ENCODE assay signal across 13 cellular contexts in the genomic region with DNA sequence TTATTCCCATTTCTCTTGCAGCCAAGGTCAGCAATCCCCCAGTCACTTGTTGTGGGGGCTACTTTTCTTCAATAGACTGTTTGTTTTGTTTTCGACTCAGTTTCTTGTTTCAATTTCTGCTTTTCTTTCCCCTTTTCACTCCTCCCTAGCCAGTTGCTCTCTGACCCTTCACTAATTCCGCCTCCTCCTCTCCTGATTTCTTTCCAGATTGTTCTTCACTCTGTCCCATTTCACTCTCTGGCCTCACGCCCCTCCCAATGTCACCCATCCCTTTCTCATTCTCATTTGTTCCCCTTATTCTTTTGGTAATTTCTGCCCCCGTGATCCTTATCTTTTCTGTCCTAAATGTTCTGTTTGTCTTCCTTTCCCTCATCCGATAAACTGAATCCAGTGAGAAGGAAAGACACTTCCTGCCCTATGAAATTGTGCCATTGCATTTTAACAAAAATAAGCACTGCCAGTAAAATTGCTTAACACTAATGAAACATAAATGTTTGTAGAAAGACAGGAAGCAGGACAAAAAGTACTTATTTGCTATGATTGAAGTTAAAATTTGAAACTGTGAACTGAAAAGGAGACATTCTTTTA.
DNase-seq lines count a peak whose midpoint lies in the region; ATAC-seq and TF ChIP-seq lines count a peak whose summit lies in the region.
"Had no signal": no experiment of that assay in that cellular context is flagged by ENCODE, and none has a peak within 500 bp of the region (broad histone marks: within the 10 kb centered on the region; RNA-seq: fewer than 3 reads in every experiment).

No MANE protein-coding gene starts in this region.

- no peaks in the 10 kb centered on the region for H3K27me3 ChIP-seq in breast epithelium
- H3K27me3 ChIP-seq in heart right ventricle: no peaks in the 10 kb centered on the region
- no peaks in the 10 kb centered on the region for H3K27me3 ChIP-seq in osteoblast (ENCODE audit: insufficient read depth, low read length)
- H3K27me3 ChIP-seq: brain microvascular endothelial cell had no signal

- H4K20me1 ChIP-seq in osteoblast (ENCODE audit: insufficient read depth, low read length): no peaks in the 10 kb centered on the region

- peak overlapping the region; percentile 52 to 82 for H3K27ac ChIP-seq in breast epithelium
- peak overlapping the region; percentile 58 to 87 (median 74) for H3K27ac ChIP-seq in heart right ventricle
- no peak overlapping the region for H3K27ac ChIP-seq in osteoblast (ENCODE audit: low read depth, low read length)
- H3K27ac ChIP-seq: brain microvascular endothelial cell had no signal

- no peaks in the 10 kb centered on the region for H3K9me3 Mint-ChIP-seq in MCF 10A (ENCODE audit: unreplicated experiment)
- no peaks in the 10 kb centered on the region for H3K9me3 Mint-ChIP-seq in activated CD8-positive, alpha-beta T cell treated with anti-CD3 and anti-CD28 coated beads, Interleukin-2, amount 10 ng/mL, durations not matched to agents 7 days and 5 days (ENCODE audit: insufficient read depth)
- H3K9me3 Mint-ChIP-seq in activated naive CD8-positive, alpha-beta T cell treated with anti-CD3 and anti-CD28 coated beads for 36 hours: no peaks in the 10 kb centered on the region
- H3K9me3 Mint-ChIP-seq: naive thymus-derived CD4-positive, alpha-beta T cell had no signal

- 38 to 45% methylated on average over 5 of the region's 5 CpGs for WGBS in heart right ventricle, 2 donors

- H3K4me3 Mint-ChIP-seq in MCF 10A (ENCODE audit: unreplicated experiment): no peak overlapping the region
- H3K4me3 Mint-ChIP-seq in activated CD8-positive, alpha-beta T cell treated with anti-CD3 and anti-CD28 coated beads, Interleukin-2, amount 10 ng/mL, durations not matched to agents 7 days and 5 days: no peak overlapping the region
- no peak overlapping the region for H3K4me3 Mint-ChIP-seq in activated naive CD8-positive, alpha-beta T cell treated with anti-CD3 and anti-CD28 coated beads for 36 hours
- H3K4me3 Mint-ChIP-seq: naive thymus-derived CD4-positive, alpha-beta T cell had no signal

- TF ChIP-seq POLR2A in breast epithelium (IDR thresholded peaks at IDR 0.05): no peak

- H3K4me1 ChIP-seq in breast epithelium: peaks cover 0 to 5% of the 10 kb centered on the region in 2 donors
- peaks cover 0 to 31% (median 6%) of the 10 kb centered on the region in 9 donors for H3K4me1 ChIP-seq in heart right ventricle
- H3K4me1 ChIP-seq in osteoblast (ENCODE audit: insufficient read depth, low read length): peaks cover 13% of the 10 kb centered on the region

- H3K36me3 ChIP-seq in breast epithelium (no peaks in the 10 kb centered on the region), heart right ventricle (no peaks in the 10 kb centered on the region), osteoblast (ENCODE audit: insufficient read depth, low read length) (no peaks in the 10 kb centered on the region)
- H3K36me3 ChIP-seq: brain microvascular endothelial cell had no signal

- CTCF ChIA-PET in MCF 10A (lab: Yijun Ruan, JAX): no interaction called here
- CTCF ChIA-PET in activated CD8-positive, alpha-beta T cell treated with anti-CD3 and anti-CD28 coated beads, Interleukin-2, amount 10 ng/mL, durations not matched to agents 7 days and 5 days (lab: Charles Lee): no interaction called here

- peak; percentile 49 to 78 (median 62) for ATAC-seq in heart right ventricle
- ATAC-seq in activated CD8-positive, alpha-beta T cell treated with anti-CD3 and anti-CD28 coated beads, Interleukin-2, amount 10 ng/mL, durations not matched to agents 7 days and 5 days: no peak
- ATAC-seq: naive thymus-derived CD4-positive, alpha-beta T cell had no signal

- POLR2A ChIA-PET in MCF 10A (lab: Yijun Ruan, JAX): no interaction called here
- POLR2A ChIA-PET in activated CD8-positive, alpha-beta T cell treated with anti-CD3 and anti-CD28 coated beads, Interleukin-2, amount 10 ng/mL, durations not matched to agents 7 days and 5 days (lab: Charles Lee): no interaction called here

- no peaks in the 10 kb centered on the region for H3K9me3 ChIP-seq in breast epithelium
- no peaks in the 10 kb centered on the region for H3K9me3 ChIP-seq in heart right ventricle
- no peaks in the 10 kb centered on the region for H3K9me3 ChIP-seq in osteoblast (ENCODE audit: low read depth, low read length)

- H3K27ac Mint-ChIP-seq in MCF 10A (ENCODE audit: low read depth, unreplicated experiment): no peak overlapping the region
- H3K27ac Mint-ChIP-seq in activated CD8-positive, alpha-beta T cell treated with anti-CD3 and anti-CD28 coated beads, Interleukin-2, amount 10 ng/mL, durations not matched to agents 7 days and 5 days: no peak overlapping the region
- H3K27ac Mint-ChIP-seq in activated naive CD8-positive, alpha-beta T cell treated with anti-CD3 and anti-CD28 coated beads for 36 hours: no peak overlapping the region

- intact Hi-C loops in breast epithelium (cut with DNase I; ENCODE audit: low total_unique reads) (no loop called here), MCF 10A (cut with micrococcal nuclease) (no loop called here), heart right ventricle (cut with DNase I) (loop anchor here in 1 of 10 donors (10.0 kb wide), 1 partner anchor 91 kb away; a partner anchor contains a TSS)

- TF ChIP-seq CTCF in breast epithelium (IDR thresholded peaks at IDR 0.05) (no peak), MCF 10A (IDR thresholded peaks at IDR 0.05; ENCODE audit: unreplicated experiment) (no peak), heart right ventricle (IDR thresholded peaks at IDR 0.05) (no peak), osteoblast (IDR thresholded peaks at IDR 0.05; ENCODE audit: extremely low read depth, low read depth, low read length) (no peak)

- H3K4me1 Mint-ChIP-seq in MCF 10A (ENCODE audit: insufficient read depth, unreplicated experiment): peaks cover 10% of the 10 kb centered on the region
- H3K4me1 Mint-ChIP-seq in activated CD8-positive, alpha-beta T cell treated with anti-CD3 and anti-CD28 coated beads, Interleukin-2, amount 10 ng/mL, durations not matched to agents 7 days and 5 days (ENCODE audit: low read depth): peaks cover 19% of the 10 kb centered on the region
- H3K4me1 Mint-ChIP-seq in activated naive CD8-positive, alpha-beta T cell treated with anti-CD3 and anti-CD28 coated beads for 36 hours: peaks cover 8% of the 10 kb centered on the region

- H3K4me3 ChIP-seq in breast epithelium (peak overlapping the region; percentile 22 to 51 (median 26)), heart right ventricle (peak overlapping the region in 8 of 10 donors; percentile 10 to 42 (median 30)), osteoblast (ENCODE audit: insufficient read depth, low read length) (peak overlapping the region; percentile 60)

- peaks cover 6% of the 10 kb centered on the region for H3K36me3 Mint-ChIP-seq in MCF 10A (ENCODE audit: insufficient read depth, unreplicated experiment)
- peaks cover 9% of the 10 kb centered on the region for H3K36me3 Mint-ChIP-seq in activated CD8-positive, alpha-beta T cell treated with anti-CD3 and anti-CD28 coated beads, Interleukin-2, amount 10 ng/mL, durations not matched to agents 7 days and 5 days (ENCODE audit: low read depth)
- H3K36me3 Mint-ChIP-seq in activated naive CD8-positive, alpha-beta T cell treated with anti-CD3 and anti-CD28 coated beads for 36 hours: no peaks in the 10 kb centered on the region
- H3K36me3 Mint-ChIP-seq: naive thymus-derived CD4-positive, alpha-beta T cell had no signal

- DNase-seq in breast epithelium (ENCODE audit: low spot score in 2 of 2): no peak
- no peak for DNase-seq in MCF 10A (ENCODE audit: unreplicated experiment)
- DNase-seq in heart right ventricle: peak in 1 of 2 donors; percentile 34
- no peak for DNase-seq in osteoblast (ENCODE audit: insufficient read length, low spot score, missing footprints)
- no peak for DNase-seq in T-helper 2 cell
- no peak for DNase-seq in activated CD8-positive, alpha-beta T cell treated with anti-CD3 and anti-CD28 coated beads, Interleukin-2, amount 10 ng/mL, durations not matched to agents 7 days and 5 days
- DNase-seq in islet precursor cell: no peak
- DNase-seq in activated naive CD8-positive, alpha-beta T cell treated with anti-CD3 and anti-CD28 coated beads for 36 hours: no peak
- DNase-seq: DMS 273 treated with DMSO at 0.1 percent for 48 hours; naive thymus-derived CD4-positive, alpha-beta T cell; NCI-H1436; stimulated activated CD4-positive, alpha-beta T cell treated with anti-CD3 and anti-CD28 coated beads, Interleukin-2, amount 100 ng/mL, for 24 hours had no signal

- H2AFZ ChIP-seq in osteoblast (ENCODE audit: low read length): peak overlapping the region; percentile 89

- BruUV-seq in MCF 10A (replicated peaks; lab: Mats Ljungman, UMichigan): no TSS peak

- H3K27me3 Mint-ChIP-seq in MCF 10A (ENCODE audit: insufficient read depth, unreplicated experiment): no peaks in the 10 kb centered on the region
- H3K27me3 Mint-ChIP-seq in activated CD8-positive, alpha-beta T cell treated with anti-CD3 and anti-CD28 coated beads, Interleukin-2, amount 10 ng/mL, durations not matched to agents 7 days and 5 days (ENCODE audit: low read depth): no peaks in the 10 kb centered on the region
- H3K27me3 Mint-ChIP-seq in activated naive CD8-positive, alpha-beta T cell treated with anti-CD3 and anti-CD28 coated beads for 36 hours: no peaks in the 10 kb centered on the region
- H3K27me3 Mint-ChIP-seq: naive thymus-derived CD4-positive, alpha-beta T cell had no signal

- H3K79me2 ChIP-seq in osteoblast (ENCODE audit: insufficient read depth, low read length): no peaks in the 10 kb centered on the region

- peak overlapping the region; percentile 67 for H3K4me2 ChIP-seq in osteoblast (ENCODE audit: insufficient read depth, low read length)
